In genomic region chr2:1503471-1504310, GRCh38 we compare ENCODE assay signal across 11 cellular contexts.
"Had no signal": no experiment of that assay in that cellular context is flagged by ENCODE, and none has a peak within 500 bp of the region (broad histone marks: within the 10 kb centered on the region; RNA-seq: fewer than 3 reads in every experiment).

No MANE protein-coding gene starts in this region.

- H3K4me1 ChIP-seq: foreskin keratinocyte, stomach had no signal

- DNase-seq: activated CD4-positive, alpha-beta memory T cell treated with anti-CD3 and anti-CD28 coated beads, Interleukin-2, amount 10 ng/mL, durations not matched to agents 7 days and 5 days; activated CD4-positive, alpha-beta T cell treated with anti-CD3 and anti-CD28 coated beads for 4 hours; activated T-cell treated with anti-CD3 and anti-CD28 coated beads, Interleukin-2, amount 50 U/mL, for 24 hours; brain microvascular endothelial cell; effector CD8-positive, alpha-beta T cell; foreskin keratinocyte; left cardiac atrium; nucleus accumbens; stomach had no signal

- H3K4me3 ChIP-seq: stomach, thoracic aorta had no signal

- H3K27ac ChIP-seq: brain microvascular endothelial cell, foreskin keratinocyte, stomach, thoracic aorta had no signal

- ATAC-seq: foreskin keratinocyte; naive thymus-derived CD8-positive, alpha-beta T cell had no signal

- H3K27me3 ChIP-seq: brain microvascular endothelial cell, foreskin keratinocyte had no signal

- H3K9me3 ChIP-seq: stomach, thoracic aorta had no signal

- H3K36me3 ChIP-seq: brain microvascular endothelial cell, stomach, thoracic aorta had no signal
